In genomic region chr22:19951351-19951750, GRCh38 we compare ENCODE assay signal across 1 cellular context.
TF ChIP-seq lines count a peak whose summit lies in the region.

No MANE protein-coding gene starts in this region.

TF ChIP-seq in HepG2, 621 proteins besides CTCF, POLR2A, EP300 and RAD21 (continued from another document and continues in another):
- TF ChIP-seq ZNF280D (CRISPR knock-in tag; IDR thresholded peaks at IDR 0.05): no peak
- 0 out of 2 replicates have a peak, but pooled peaks have one; percentile 3 for TF ChIP-seq KDM6A (CRISPR knock-in tag; IDR thresholded peaks at IDR 0.05; ENCODE audit: low read depth)
- TF ChIP-seq ZBTB33 (CRISPR knock-in tag; IDR thresholded peaks at IDR 0.05): peak; percentile 19; the same call in 1 of the 2 replicates
- no peak for TF ChIP-seq GPN1 (CRISPR knock-in tag; IDR thresholded peaks at IDR 0.05; ENCODE audit: borderline replicate concordance)
- no peak for TF ChIP-seq NCOA5 (CRISPR knock-in tag; IDR thresholded peaks at IDR 0.05)
- TF ChIP-seq FOXA1 (IDR thresholded peaks at IDR 0.05): no peak
- TF ChIP-seq FOXA1 (CRISPR knock-in tag; IDR thresholded peaks at IDR 0.05): peak; percentile 77
- TF ChIP-seq PRDM10 (CRISPR knock-in tag; IDR thresholded peaks at IDR 0.05; ENCODE audit: low read depth): no peak
- TF ChIP-seq KLF15 (CRISPR knock-in tag; IDR thresholded peaks at IDR 0.05; ENCODE audit: borderline replicate concordance): no peak
- TF ChIP-seq ZNF383 (CRISPR knock-in tag; IDR thresholded peaks at IDR 0.05; ENCODE audit: borderline replicate concordance): no peak
- TF ChIP-seq ZNF574 (CRISPR knock-in tag; IDR thresholded peaks at IDR 0.05): no peak
- TF ChIP-seq MED1 (CRISPR knock-in tag; IDR thresholded peaks at IDR 0.05): no peak
- TF ChIP-seq HINFP (CRISPR knock-in tag; IDR thresholded peaks at IDR 0.05; ENCODE audit: low read depth): no peak
- no peak for TF ChIP-seq LCORL (IDR thresholded peaks at IDR 0.05)
- no peak for TF ChIP-seq LCORL (CRISPR knock-in tag; IDR thresholded peaks at IDR 0.05)
- TF ChIP-seq SKIL (CRISPR knock-in tag; IDR thresholded peaks at IDR 0.05; ENCODE audit: borderline replicate concordance): no peak
- no peak for TF ChIP-seq ERF (CRISPR knock-in tag; IDR thresholded peaks at IDR 0.05)
- no peak for TF ChIP-seq KAT8 (CRISPR knock-in tag; IDR thresholded peaks at IDR 0.05)
- TF ChIP-seq GLI4 (CRISPR knock-in tag; IDR thresholded peaks at IDR 0.05; ENCODE audit: borderline replicate concordance): no peak
- no peak for TF ChIP-seq RXRA (CRISPR knock-in tag; IDR thresholded peaks at IDR 0.05)
- no peak for TF ChIP-seq PRDM4 (CRISPR knock-in tag; IDR thresholded peaks at IDR 0.05; ENCODE audit: borderline replicate concordance)
- no peak for TF ChIP-seq ZNF704 (CRISPR knock-in tag; IDR thresholded peaks at IDR 0.05; ENCODE audit: borderline replicate concordance)
- no peak for TF ChIP-seq ZNF441 (CRISPR knock-in tag; IDR thresholded peaks at IDR 0.05; ENCODE audit: borderline replicate concordance)
- no peak for TF ChIP-seq ZNF607 (CRISPR knock-in tag; IDR thresholded peaks at IDR 0.05; ENCODE audit: borderline replicate concordance)
- 0 out of 2 replicates have a peak, but pooled peaks have one; percentile 7 for TF ChIP-seq ZNF124 (CRISPR knock-in tag; IDR thresholded peaks at IDR 0.05)
- no peak for TF ChIP-seq CSRNP1 (CRISPR knock-in tag; IDR thresholded peaks at IDR 0.05)
- TF ChIP-seq NCOA1 (CRISPR knock-in tag; IDR thresholded peaks at IDR 0.05): no peak
- no peak for TF ChIP-seq ZSCAN25 (CRISPR knock-in tag; IDR thresholded peaks at IDR 0.05)
- TF ChIP-seq PTBP1 (IDR thresholded peaks at IDR 0.05; ENCODE audit: low read depth, low read length, poor library complexity, severe bottlenecking): no peak
- no peak for TF ChIP-seq PCBP1 (IDR thresholded peaks at IDR 0.05; ENCODE audit: borderline replicate concordance, low read depth, low read length)
- no peak for TF ChIP-seq MTA1 (CRISPR knock-in tag; IDR thresholded peaks at IDR 0.05; ENCODE audit: borderline replicate concordance)
- no peak for TF ChIP-seq ZNF225 (CRISPR knock-in tag; IDR thresholded peaks at IDR 0.05)
- TF ChIP-seq ZBTB8A (CRISPR knock-in tag; IDR thresholded peaks at IDR 0.05; ENCODE audit: borderline replicate concordance, low read depth): no peak
- TF ChIP-seq NR1H2 (CRISPR knock-in tag; IDR thresholded peaks at IDR 0.05; ENCODE audit: borderline replicate concordance, low read depth): no peak
- TF ChIP-seq KDM1A (CRISPR knock-in tag; IDR thresholded peaks at IDR 0.05): no peak
- TF ChIP-seq CEBPG (CRISPR knock-in tag; IDR thresholded peaks at IDR 0.05): no peak
- TF ChIP-seq SALL1 (CRISPR knock-in tag; IDR thresholded peaks at IDR 0.05): no peak
